In genomic region chr1:222095606-222096475, GRCh38 we compare ENCODE assay signal across 8 cellular contexts.
DNase-seq lines count a peak whose midpoint lies in the region; TF ChIP-seq lines count a peak whose summit lies in the region.

No MANE protein-coding gene starts in this region.

- H3K4me1 Mint-ChIP-seq in endothelial cell (ENCODE audit: unreplicated experiment): no peaks in the 10 kb centered on the region

- no peak overlapping the region for H3K9ac ChIP-seq in MM.1S (ENCODE audit: low read length)

- H4K20me1 ChIP-seq in MM.1S (ENCODE audit: insufficient read depth, low read length): no peaks in the 10 kb centered on the region

- no peaks in the 10 kb centered on the region for H3K9me2 ChIP-seq in MM.1S (replicated peaks; ENCODE audit: insufficient read depth, low read length)

- TF ChIP-seq POLR2A in vagina (IDR thresholded peaks at IDR 0.05): no peak

- no peaks in the 10 kb centered on the region for H3K36me3 ChIP-seq in MM.1S (replicated peaks; ENCODE audit: insufficient read depth, low read length)
- H3K36me3 ChIP-seq in neutrophil: no peaks in the 10 kb centered on the region
- no peaks in the 10 kb centered on the region for H3K36me3 ChIP-seq in vagina

- no peak overlapping the region for H3K4me3 Mint-ChIP-seq in endothelial cell (ENCODE audit: unreplicated experiment)

- peak; percentile 26 for TF ChIP-seq CTCF in GM12801 (IDR thresholded peaks at IDR 0.05; ENCODE audit: extremely low read depth, insufficient read length)
- TF ChIP-seq CTCF in MM.1S (IDR thresholded peaks at IDR 0.05; ENCODE audit: low read length): peak; percentile 97
- peak; percentile 95 for TF ChIP-seq CTCF in endothelial cell (IDR thresholded peaks at IDR 0.05; ENCODE audit: unreplicated experiment)
- peak; percentile 74 for TF ChIP-seq CTCF in neutrophil (IDR thresholded peaks at IDR 0.05)
- TF ChIP-seq CTCF in vagina (IDR thresholded peaks at IDR 0.05): peak in 2 of 3 experiments; percentile 23 to 34

- H3K27ac Mint-ChIP-seq in endothelial cell (ENCODE audit: unreplicated experiment): no peak overlapping the region

- H2AFZ ChIP-seq in MM.1S (ENCODE audit: low read length): no peak overlapping the region

- H3K4me3 ChIP-seq in MM.1S (ENCODE audit: low read length) (no peak overlapping the region), neutrophil (ENCODE audit: low read depth in 1 of 2, low read length in 1 of 2) (no peak overlapping the region), vagina (no peak overlapping the region)

- H3K36me3 Mint-ChIP-seq in endothelial cell (ENCODE audit: low read depth, unreplicated experiment): no peaks in the 10 kb centered on the region

- H3K4me1 ChIP-seq in MM.1S (ENCODE audit: low read length): no peaks in the 10 kb centered on the region
- H3K4me1 ChIP-seq in neutrophil (ENCODE audit: control insufficient read depth in 1 of 2, insufficient read depth in 1 of 2, low read depth in 1 of 2, low read length in 1 of 2): no peaks in the 10 kb centered on the region
- peaks cover 26% of the 10 kb centered on the region for H3K4me1 ChIP-seq in vagina

- H3K79me2 ChIP-seq in MM.1S (ENCODE audit: low read length): no peaks in the 10 kb centered on the region

- H3F3A ChIP-seq in MM.1S (ENCODE audit: insufficient read depth, low read length): no peaks in the 10 kb centered on the region

- H3K9me3 ChIP-seq in MM.1S (replicated peaks; ENCODE audit: insufficient read depth, low read length) (no peaks in the 10 kb centered on the region), neutrophil (no peaks in the 10 kb centered on the region), vagina (no peaks in the 10 kb centered on the region)

- intact Hi-C loops in vagina (cut with DNase I): no loop called here

- no peaks in the 10 kb centered on the region for H3K27me3 Mint-ChIP-seq in endothelial cell (ENCODE audit: unreplicated experiment)

- no peaks in the 10 kb centered on the region for H3K9me3 Mint-ChIP-seq in endothelial cell (ENCODE audit: unreplicated experiment)

- H3K27me3 ChIP-seq in MM.1S (replicated peaks; ENCODE audit: insufficient read depth, low read length) (no peaks in the 10 kb centered on the region), neutrophil (no peaks in the 10 kb centered on the region), vagina (no peaks in the 10 kb centered on the region)

- DNase-seq in H4 (ENCODE audit: low spot score) (peak; percentile 31), MM.1S (peak; percentile 50), endothelial cell (ENCODE audit: low spot score) (peak; percentile 44), vagina (ENCODE audit: extremely low spot score in 2 of 2) (no peak), cerebellum (ENCODE audit: low spot score) (no peak)
- DNase-seq in activated CD4-positive, alpha-beta T cell treated with anti-CD3 and anti-CD28 coated beads, Interleukin-2, amount 50 U/mL, for 24 hours (ENCODE audit: low read depth in 1 of 2, low spot score in 1 of 2): peak; percentile 34 to 52

- H3K27ac ChIP-seq in MM.1S (ENCODE audit: low read length) (no peak overlapping the region), neutrophil (no peak overlapping the region), vagina (no peak overlapping the region)

- H3K4me2 ChIP-seq in MM.1S (ENCODE audit: low read depth, low read length): no peak overlapping the region

Comparison
In these comparisons a context has a peak if more than half of its experiments do, and no peak if none do; other contexts are left out.
1. CTCF ChIP-seq: peak in every context shown above with its lines; median percentile 97 in MM.1S; 95 in endothelial cell; 74 in neutrophil; 28 in vagina; 26 in GM12801.
2. DNase-seq: peak in H4 (single experiment), MM.1S (single experiment), activated CD4-positive, alpha-beta T cell treated with anti-CD3 and anti-CD28 coated beads, Interleukin-2, amount 50 U/mL, for 24 hours (2 of 2) and endothelial cell (single experiment); none in vagina (0 of 2) and cerebellum (single experiment).